In the genomic region with DNA sequence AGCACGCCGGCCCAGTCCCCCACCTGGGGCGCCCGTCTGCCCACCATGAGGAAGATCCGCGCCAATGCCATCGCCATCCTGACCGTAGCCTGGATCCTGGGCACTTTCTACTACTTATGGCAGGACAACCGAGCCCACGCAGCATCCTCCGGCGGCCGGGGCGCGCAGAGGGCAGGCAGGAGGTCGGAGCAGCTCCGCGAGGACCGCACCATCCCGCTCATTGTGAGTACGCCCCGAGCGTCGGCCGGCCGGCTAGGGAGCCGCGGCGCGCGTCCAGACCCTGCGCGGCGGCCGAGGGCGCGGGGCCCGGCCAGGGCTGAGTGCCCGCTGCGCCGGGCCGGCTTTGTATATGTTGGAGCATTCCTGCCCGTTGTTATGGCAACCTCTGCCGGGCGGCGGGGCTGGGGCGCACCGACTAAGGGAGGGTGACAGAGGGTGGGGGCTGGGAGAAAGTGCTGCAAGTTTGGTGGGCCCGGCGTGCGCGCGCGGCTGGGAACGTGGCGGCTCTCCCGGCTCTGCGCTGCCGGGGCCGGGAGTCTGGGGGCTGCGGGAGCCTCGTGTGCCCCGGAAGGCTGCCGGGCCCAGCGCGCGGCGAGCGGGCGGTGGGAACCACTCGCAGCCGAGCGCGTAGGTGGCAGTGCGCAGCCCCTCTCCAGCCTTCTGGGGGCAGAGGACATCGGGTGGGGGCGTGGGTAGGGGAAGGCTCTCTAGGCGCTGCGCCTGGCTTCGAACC, we compare ENCODE assay signal across 8 cellular contexts. TPM values are rescaled to one million over a fixed set of nuclear protein-coding genes. Genes with fewer than 3 reads are reported as not detected.
A peak's percentile ranks its signal among the peaks of the same experiment; 100 is the strongest.
DNase-seq lines count a peak whose midpoint lies in the region; ATAC-seq and TF ChIP-seq lines count a peak whose summit lies in the region.

No MANE protein-coding gene starts in this region.

- H4K20me1 ChIP-seq in osteoblast (ENCODE audit: insufficient read depth, low read length), result no peaks in the 10 kb centered on the region

- H3K4me3 ChIP-seq in fibroblast of pulmonary artery (replicated peaks; ENCODE audit: low read depth, low read length) (peak overlapping the region; percentile 49), osteoblast (ENCODE audit: insufficient read depth, low read length) (peak overlapping the region; percentile 70)

- ATAC-seq in SK-N-SH treated with all-trans-retinoic acid at 6 μM for 48 hours (peak; percentile 45), HG03520 (IDR thresholded peaks at IDR 0.05; ENCODE audit: unreplicated experiment) (no peak), HG02763 (IDR thresholded peaks at IDR 0.05; ENCODE audit: unreplicated experiment) (no peak)

- H3K36me3 ChIP-seq in osteoblast (ENCODE audit: insufficient read depth, low read length), result no peaks in the 10 kb centered on the region

- peak overlapping the region; percentile 62 for H2AFZ ChIP-seq in osteoblast (ENCODE audit: low read length)

- no peaks in the 10 kb centered on the region for H3K9me3 ChIP-seq in osteoblast (ENCODE audit: low read depth, low read length)

- H3K79me2 ChIP-seq in osteoblast (ENCODE audit: insufficient read depth, low read length), result no peaks in the 10 kb centered on the region

- H3K4me1 ChIP-seq in osteoblast (ENCODE audit: insufficient read depth, low read length), result peaks cover 32% of the 10 kb centered on the region

- peaks cover 43% of the 10 kb centered on the region for H3K27me3 ChIP-seq in osteoblast (ENCODE audit: insufficient read depth, low read length)

- TF ChIP-seq CTCF in fibroblast of pulmonary artery (IDR thresholded peaks at IDR 0.05; ENCODE audit: low read length, missing control alignments) (no peak), osteoblast (IDR thresholded peaks at IDR 0.05; ENCODE audit: extremely low read depth, low read depth, low read length) (no peak)

- peak; percentile 36 for DNase-seq in NCI-H2196 (lab: John Stamatoyannopoulos, UW; ENCODE audit: unreplicated experiment)
- DNase-seq in NCI-H2196 treated with DMSO at 0.1 percent for 48 hours (lab: John Stamatoyannopoulos, UW; ENCODE audit: unreplicated experiment), result no peak
- DNase-seq in fibroblast of pulmonary artery (ENCODE audit: low read depth), result no peak
- peak; percentile 84 for DNase-seq in osteoblast (ENCODE audit: insufficient read length, low spot score, missing footprints)
- DNase-seq in NCI-H2081 treated with DMSO at 0.1 percent for 48 hours (lab: John Stamatoyannopoulos, UW), result no peak

- no peak overlapping the region for H3K27ac ChIP-seq in osteoblast (ENCODE audit: low read depth, low read length)

- peak overlapping the region; percentile 85 for H3K4me2 ChIP-seq in osteoblast (ENCODE audit: insufficient read depth, low read length)

TF ChIP-seq in SK-N-SH treated with all-trans-retinoic acid at 6 μM for 48 hours, 23 proteins besides CTCF, POLR2A, EP300 and RAD21:
- TF ChIP-seq OSR1 (CRISPR knock-in tag; IDR thresholded peaks at IDR 0.05), result no peak
- TF ChIP-seq TOX (CRISPR knock-in tag; IDR thresholded peaks at IDR 0.05; ENCODE audit: borderline replicate concordance), result no peak
- TF ChIP-seq TSHZ2 (CRISPR knock-in tag; IDR thresholded peaks at IDR 0.05), result no peak
- no peak for TF ChIP-seq PPARA (CRISPR knock-in tag; IDR thresholded peaks at IDR 0.05; ENCODE audit: borderline replicate concordance)
- TF ChIP-seq ZNF565 (CRISPR knock-in tag; conservative IDR thresholded peaks at IDR 0.05; ENCODE audit: low read depth), result no peak
- TF ChIP-seq ISL1 (CRISPR knock-in tag; IDR thresholded peaks at IDR 0.05), result no peak
- TF ChIP-seq ZFP30 (CRISPR knock-in tag; IDR thresholded peaks at IDR 0.05), result no peak
- no peak for TF ChIP-seq GLIS3 (CRISPR knock-in tag; IDR thresholded peaks at IDR 0.05)
- TF ChIP-seq ZNF70 (CRISPR knock-in tag; IDR thresholded peaks at IDR 0.05), result no peak
- TF ChIP-seq CSRNP3 (CRISPR knock-in tag; IDR thresholded peaks at IDR 0.05), result no peak
- TF ChIP-seq, protein P1, sequence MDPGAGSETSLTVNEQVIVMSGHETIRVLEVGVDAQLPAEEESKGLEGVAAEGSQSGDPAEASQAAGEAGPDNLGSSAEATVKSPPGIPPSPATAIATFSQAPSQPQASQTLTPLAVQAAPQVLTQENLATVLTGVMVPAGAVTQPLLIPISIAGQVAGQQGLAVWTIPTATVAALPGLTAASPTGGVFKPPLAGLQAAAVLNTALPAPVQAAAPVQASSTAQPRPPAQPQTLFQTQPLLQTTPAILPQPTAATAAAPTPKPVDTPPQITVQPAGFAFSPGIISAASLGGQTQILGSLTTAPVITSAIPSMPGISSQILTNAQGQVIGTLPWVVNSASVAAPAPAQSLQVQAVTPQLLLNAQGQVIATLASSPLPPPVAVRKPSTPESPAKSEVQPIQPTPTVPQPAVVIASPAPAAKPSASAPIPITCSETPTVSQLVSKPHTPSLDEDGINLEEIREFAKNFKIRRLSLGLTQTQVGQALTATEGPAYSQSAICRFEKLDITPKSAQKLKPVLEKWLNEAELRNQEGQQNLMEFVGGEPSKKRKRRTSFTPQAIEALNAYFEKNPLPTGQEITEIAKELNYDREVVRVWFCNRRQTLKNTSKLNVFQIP (CRISPR knock-in tag; IDR thresholded peaks at IDR 0.05; ENCODE audit: borderline replicate concordance, low read depth), result no peak
- no peak for TF ChIP-seq ZFP3 (CRISPR knock-in tag; IDR thresholded peaks at IDR 0.05)
- no peak for TF ChIP-seq SNAI2 (CRISPR knock-in tag; IDR thresholded peaks at IDR 0.05)
- no peak for TF ChIP-seq ESRRG (CRISPR knock-in tag; IDR thresholded peaks at IDR 0.05)

RNA-seq across cellular contexts. Expression of gene GALNT16, which starts 0.5 kb away (rescaled TPM):
- 4.0 and 4.1 TPM in 2 replicates for total RNA-seq in osteoblast

Comparison
In these comparisons a context has a peak if more than half of its experiments do, and no peak if none do; other contexts are left out.
1. DNase-seq: peak in NCI-H2196 (single experiment) and osteoblast (single experiment); none in NCI-H2196 treated with DMSO at 0.1 percent for 48 hours (single experiment), fibroblast of pulmonary artery (single experiment) and NCI-H2081 treated with DMSO at 0.1 percent for 48 hours (single experiment).